In genomic region chr19:35322014-35322413, GRCh38 we compare ENCODE assay signal across 29 cellular contexts. TPM values are rescaled to one million over a fixed set of nuclear protein-coding genes. Genes with fewer than 3 reads are reported as not detected.
"Had no signal": no experiment of that assay in that cellular context is flagged by ENCODE, and none has a peak within 500 bp of the region (broad histone marks: within the 10 kb centered on the region; RNA-seq: fewer than 3 reads in every experiment).

No MANE protein-coding gene starts in this region.

- ATAC-seq: activated T-helper 17 cell treated with anti-CD3 and anti-CD28 coated beads, Interleukin-2, amount 50 U/mL, for 72 hours; PC-3; T-cell had no signal

- H3K27ac Mint-ChIP-seq: activated CD4-positive, alpha-beta T cell treated with anti-CD3 and anti-CD28 coated beads, Interleukin-2, amount 10 ng/mL, durations not matched to agents 7 days and 5 days; activated naive CD4-positive, alpha-beta T cell treated with anti-CD3 and anti-CD28 coated beads for 36 hours; activated naive CD8-positive, alpha-beta T cell; activated T-helper 17 cell treated with anti-CD3 and anti-CD28 coated beads, Interleukin-2, amount 50 U/mL, for 72 hours; T-cell had no signal

- H3K36me3 Mint-ChIP-seq: activated CD4-positive, alpha-beta memory T cell treated with anti-CD3 and anti-CD28 coated beads for 36 hours; T-cell had no signal

- H3K27me3 ChIP-seq: brain microvascular endothelial cell, cardiac muscle cell had no signal

- H3K4me3 ChIP-seq: cardiac muscle cell had no signal

- H3K36me3 ChIP-seq: brain microvascular endothelial cell, cardiac muscle cell had no signal

- H3K9me3 Mint-ChIP-seq: activated T-helper 17 cell treated with anti-CD3 and anti-CD28 coated beads, Interleukin-2, amount 50 U/mL, for 72 hours had no signal

- H3K27me3 Mint-ChIP-seq: activated CD4-positive, alpha-beta memory T cell treated with anti-CD3 and anti-CD28 coated beads for 36 hours; activated naive CD8-positive, alpha-beta T cell had no signal

- FAIRE-seq: RCC 7860, TTC549 had no signal

- H3K27ac ChIP-seq: brain microvascular endothelial cell, cardiac muscle cell had no signal

- H3K4me3 Mint-ChIP-seq: activated CD4-positive, alpha-beta memory T cell treated with anti-CD3 and anti-CD28 coated beads for 36 hours; activated CD4-positive, alpha-beta T cell treated with anti-CD3 and anti-CD28 coated beads, Interleukin-2, amount 10 ng/mL, durations not matched to agents 7 days and 5 days; activated naive CD4-positive, alpha-beta T cell treated with anti-CD3 and anti-CD28 coated beads for 36 hours; activated naive CD8-positive, alpha-beta T cell; activated T-helper 17 cell treated with anti-CD3 and anti-CD28 coated beads, Interleukin-2, amount 50 U/mL, for 72 hours; T-cell had no signal

- DNase-seq: activated CD4-positive, alpha-beta memory T cell treated with anti-CD3 and anti-CD28 coated beads for 36 hours; activated CD4-positive, alpha-beta T cell treated with anti-CD3 and anti-CD28 coated beads, Interleukin-2, amount 10 ng/mL, durations not matched to agents 7 days and 5 days; activated CD4-positive, CD25-positive, alpha-beta regulatory T cell; activated gamma-delta T cell; activated naive CD4-positive, alpha-beta T cell treated with anti-CD3 and anti-CD28 coated beads for 36 hours; activated T-cell treated with anti-CD3 and anti-CD28 coated beads for 4 hours; activated T-cell treated with anti-CD3 and anti-CD28 coated beads, Interleukin-2, amount 50 U/mL, for 48 hours; amygdala; brain microvascular endothelial cell; cerebellar nuclear complex; MM.1S; NCI-H1105; NCI-H1436 treated with DMSO at 0.1 percent for 48 hours; NCI-H187; NCI-H2081; NCI-H446; NCI-H524; PC-3; SHP77 treated with DMSO at 0.1 percent for 48 hours; T-cell; T-helper 2 cell; T1000 had no signal

RNA-seq across cellular contexts. Expression of gene CD22, which starts 7.0 kb away (rescaled TPM):
- polyA plus RNA-seq: cardiac muscle cell had no signal

RNA-seq across cellular contexts. Expression of gene FFAR1, which starts 25.7 kb away (rescaled TPM):
- total RNA-seq: activated CD4-positive, alpha-beta T cell treated with anti-CD3 and anti-CD28 coated beads, Interleukin-2, amount 10 ng/mL, durations not matched to agents 7 days and 5 days; activated CD8-positive, alpha-beta memory T cell treated with anti-CD3 and anti-CD28 coated beads for 36 hours; cardiac muscle cell; PC-3; SK-MEL-5 had no signal

RNA-seq across cellular contexts. Expression of gene MAG, which starts 30.1 kb away (rescaled TPM):
- total RNA-seq: activated CD4-positive, alpha-beta T cell treated with anti-CD3 and anti-CD28 coated beads, Interleukin-2, amount 10 ng/mL, durations not matched to agents 7 days and 5 days; activated CD8-positive, alpha-beta memory T cell treated with anti-CD3 and anti-CD28 coated beads for 36 hours; PC-3; SK-MEL-5 had no signal

RNA-seq across cellular contexts. Expression of gene FFAR3, which starts 36.2 kb away (rescaled TPM):
- total RNA-seq: activated CD4-positive, alpha-beta T cell treated with anti-CD3 and anti-CD28 coated beads, Interleukin-2, amount 10 ng/mL, durations not matched to agents 7 days and 5 days; PC-3; SK-MEL-5 had no signal
- polyA plus RNA-seq: cardiac muscle cell had no signal

RNA-seq across cellular contexts. Expression of gene HAMP, which starts 39.7 kb away (rescaled TPM):
- total RNA-seq: activated CD4-positive, alpha-beta memory T cell treated with anti-CD3 and anti-CD28 coated beads for 36 hours; PC-3; SK-MEL-5 had no signal
